Comparison of ENCODE assay signal across 19 cellular contexts in the genomic region with DNA sequence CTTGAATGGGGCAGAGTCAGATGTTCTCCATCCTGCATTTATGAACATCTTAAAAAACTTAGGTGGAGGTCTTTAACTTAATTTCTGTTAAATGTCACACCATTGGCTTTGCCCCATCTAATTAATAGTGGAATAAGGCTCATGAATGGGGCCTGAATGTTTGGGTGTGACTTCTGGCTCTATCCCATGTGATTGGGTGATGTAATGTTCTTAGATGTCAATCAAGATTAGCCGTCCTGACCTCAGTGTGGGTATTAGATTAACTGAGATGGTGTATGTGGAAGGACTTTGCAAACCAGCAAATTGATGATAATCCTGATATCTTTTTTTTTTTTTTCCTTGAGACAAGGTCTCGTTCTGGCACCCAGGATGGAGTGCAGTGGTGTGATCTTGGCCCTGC. TPM values are rescaled to one million over a fixed set of nuclear protein-coding genes. Genes with fewer than 3 reads are reported as not detected.
DNase-seq lines count a peak whose midpoint lies in the region; TF ChIP-seq lines count a peak whose summit lies in the region.
"Had no signal": no experiment of that assay in that cellular context is flagged by ENCODE, and none has a peak within 500 bp of the region (broad histone marks: within the 10 kb centered on the region; RNA-seq: fewer than 3 reads in every experiment).

No MANE protein-coding gene starts in this region.

- no peak for TF ChIP-seq CTCF in RWPE1 (conservative IDR thresholded peaks at IDR 0.05; ENCODE audit: low read depth)
- TF ChIP-seq CTCF in colonic mucosa (IDR thresholded peaks at IDR 0.05) = no peak

- DNase-seq in RWPE1 (ENCODE audit: low spot score) (no peak), colonic mucosa (no peak), NCI-H187 treated with DMSO at 0.1 percent for 48 hours (lab: John Stamatoyannopoulos, UW) (no peak), kidney tubule cell (ENCODE audit: low spot score) (no peak), activated T-cell treated with anti-CD3 and anti-CD28 coated beads for 4 hours (no peak), NCI-H1105 treated with DMSO at 0.1 percent for 48 hours (lab: John Stamatoyannopoulos, UW) (no peak)
- DNase-seq: CD8-positive, alpha-beta T cell; DMS79; MM.1S; NCI-H1092 treated with DMSO at 0.1 percent for 48 hours; NCI-H1694; NCI-H2107; NCI-H345; NCI-H526 treated with DMSO at 0.1 percent for 48 hours; NK-92 treated with Interleukin-12 subunit alpha and Interleukin-12 subunit beta, amount 100 ng/mL, for 24 hours; SIG-M5 had no signal

- no peaks in the 10 kb centered on the region for H3K27me3 ChIP-seq in colonic mucosa
- no peaks in the 10 kb centered on the region for H3K27me3 ChIP-seq in mucosa of rectum (ENCODE audit: control insufficient read depth in 2 of 2, insufficient read depth in 2 of 2, low read length in 2 of 2)

- no peaks in the 10 kb centered on the region for H3K9me3 ChIP-seq in colonic mucosa
- no peaks in the 10 kb centered on the region for H3K9me3 ChIP-seq in mucosa of rectum (ENCODE audit: control insufficient read depth in 2 of 2, low read length in 2 of 2)

- peak overlapping the region; percentile 78 for H3K27ac ChIP-seq in RWPE1
- H3K27ac ChIP-seq in colonic mucosa = peak overlapping the region; percentile 32
- peak overlapping the region; percentile 68 to 71 for H3K27ac ChIP-seq in mucosa of rectum (ENCODE audit: low read depth in 2 of 2, low read length in 2 of 2)

- CTCF ChIA-PET in RWPE1 (lab: Yijun Ruan, JAX) = no interaction called here

- no peaks in the 10 kb centered on the region for H3K36me3 ChIP-seq in colonic mucosa
- no peaks in the 10 kb centered on the region for H3K36me3 ChIP-seq in mucosa of rectum (ENCODE audit: control insufficient read depth in 2 of 2, insufficient read depth in 2 of 2, low read length in 2 of 2)

- POLR2A ChIA-PET in RWPE1 (lab: Yijun Ruan, JAX; ENCODE audit: low non-redundant PET) = no interaction called here

- intact Hi-C loops in colonic mucosa (cut with DNase I) = no loop called here

- H3K4me3 ChIP-seq in colonic mucosa (no peak overlapping the region), mucosa of rectum (ENCODE audit: low read length in 2 of 2) (no peak overlapping the region)
- H3K4me3 ChIP-seq: GM23338 had no signal

- H3K9ac ChIP-seq in colonic mucosa (ENCODE audit: low read depth in 2 of 2, low read length in 2 of 2) (no peak overlapping the region), mucosa of rectum (ENCODE audit: low read depth in 1 of 2, low read length in 2 of 2) (no peak overlapping the region)

- H3K4me1 ChIP-seq in colonic mucosa = peaks cover 6% of the 10 kb centered on the region
- H3K4me1 ChIP-seq in mucosa of rectum (ENCODE audit: control insufficient read depth in 2 of 2, insufficient read depth in 2 of 2, low read length in 2 of 2) = peaks cover 31 to 60% of the 10 kb centered on the region in 2 donors

RNA-seq across cellular contexts. Expression of a gene that starts 38.1 kb away (rescaled TPM):
- 10 to 100 TPM; 68.1 to 81.1 TPM for total RNA-seq in colonic mucosa
- total RNA-seq: OCI-LY7 had no signal
